Comparison of ENCODE assay signal across 8 cellular contexts in genomic region chr4:81919238-81919637, GRCh38.
DNase-seq lines count a peak whose midpoint lies in the region; ATAC-seq and TF ChIP-seq lines count a peak whose summit lies in the region.

No MANE protein-coding gene starts in this region.

- H3K4ac ChIP-seq in mesenchymal stem cell (ENCODE audit: low read depth in 1 of 2, low read length in 2 of 2), result no peak overlapping the region

- in situ Hi-C loops in GM13976 (cut with MboI; ENCODE audit: low sequenced_read_pairs, unreplicated experiment), result no loop called here

- H3K4me1 Mint-ChIP-seq in activated CD4-positive, alpha-beta T cell treated with anti-CD3 and anti-CD28 coated beads, Interleukin-2, amount 10 ng/mL, durations not matched to agents 24 days and 14 days, result peaks cover 3% of the 10 kb centered on the region

- H3K9ac ChIP-seq in mesenchymal stem cell (ENCODE audit: low read length), result no peak overlapping the region

- no peak overlapping the region for H3K27ac ChIP-seq in 22Rv1
- no peak overlapping the region for H3K27ac ChIP-seq in mesenchymal stem cell (ENCODE audit: low read length, poor library complexity, severe bottlenecking)

- H2AFZ ChIP-seq in mesenchymal stem cell (ENCODE audit: low read depth, low read length), result no peak overlapping the region

- no peak overlapping the region for H2BK5ac ChIP-seq in mesenchymal stem cell (ENCODE audit: low read depth, low read length, poor library complexity, severe bottlenecking)

- no peak overlapping the region for H3K27ac Mint-ChIP-seq in activated CD4-positive, alpha-beta T cell treated with anti-CD3 and anti-CD28 coated beads, Interleukin-2, amount 10 ng/mL, durations not matched to agents 24 days and 14 days

- peaks cover 11% of the 10 kb centered on the region in 2 experiments for H3K27me3 ChIP-seq in mesenchymal stem cell (ENCODE audit: control insufficient read depth in 1 of 2, insufficient read depth in 1 of 2, low read length in 2 of 2)

- WGBS in mesenchymal stem cell, result 43% methylated on average over 4 of the region's 4 CpGs

- H3K23ac ChIP-seq in mesenchymal stem cell (ENCODE audit: low read length in 2 of 2), result no peak overlapping the region

- no peaks in the 10 kb centered on the region for H3K9me3 ChIP-seq in mesenchymal stem cell (ENCODE audit: control insufficient read depth, low read length)

- H3K79me1 ChIP-seq in mesenchymal stem cell (replicated peaks; ENCODE audit: low read length, poor library complexity, severe bottlenecking), result no peaks in the 10 kb centered on the region

- no peak overlapping the region for H3K4me2 ChIP-seq in mesenchymal stem cell (ENCODE audit: low read length, poor library complexity, severe bottlenecking)

- H3K14ac ChIP-seq in mesenchymal stem cell (ENCODE audit: low read length in 2 of 2), result no peak overlapping the region

- no peak overlapping the region for H2BK12ac ChIP-seq in mesenchymal stem cell (ENCODE audit: low read length in 2 of 2)

- no peaks in the 10 kb centered on the region for H3K36me3 Mint-ChIP-seq in activated CD4-positive, alpha-beta T cell treated with anti-CD3 and anti-CD28 coated beads, Interleukin-2, amount 10 ng/mL, durations not matched to agents 24 days and 14 days (ENCODE audit: low read depth)

- no peak overlapping the region for H3K18ac ChIP-seq in mesenchymal stem cell (ENCODE audit: low read depth in 1 of 2, low read length in 2 of 2)

- H3K27me3 Mint-ChIP-seq in activated CD4-positive, alpha-beta T cell treated with anti-CD3 and anti-CD28 coated beads, Interleukin-2, amount 10 ng/mL, durations not matched to agents 24 days and 14 days, result peaks cover 4% of the 10 kb centered on the region

- no peak overlapping the region for H4K91ac ChIP-seq in mesenchymal stem cell (ENCODE audit: low read length)

- H3K4me3 ChIP-seq in mesenchymal stem cell (ENCODE audit: insufficient read depth in 1 of 2, low read depth in 1 of 2, low read length in 2 of 2), result no peak overlapping the region

- H3K9me3 Mint-ChIP-seq in activated CD4-positive, alpha-beta T cell treated with anti-CD3 and anti-CD28 coated beads, Interleukin-2, amount 10 ng/mL, durations not matched to agents 24 days and 14 days, result no peaks in the 10 kb centered on the region

- H3K4me1 ChIP-seq in mesenchymal stem cell (ENCODE audit: control insufficient read depth, insufficient read depth, low read depth, low read length), result no peaks in the 10 kb centered on the region

- H4K8ac ChIP-seq in mesenchymal stem cell (ENCODE audit: low read length), result no peak overlapping the region

- ATAC-seq in HG02852 (IDR thresholded peaks at IDR 0.05; ENCODE audit: unreplicated experiment) (peak; percentile 70), left colon (peak; percentile 65)

- DNase-seq in GM13976 (ENCODE audit: low spot score) (peak; percentile 9), RKO (ENCODE audit: low spot score) (peak; percentile 57), left colon (no peak), NCI-H2081 treated with DMSO at 0.1 percent for 48 hours (lab: John Stamatoyannopoulos, UW) (no peak), mesenchymal stem cell (no peak)
- DNase-seq in activated CD4-positive, alpha-beta T cell treated with anti-CD3 and anti-CD28 coated beads, Interleukin-2, amount 10 ng/mL, durations not matched to agents 24 days and 14 days, result no peak

- intact Hi-C loops in left colon (cut with DNase I, micrococcal nuclease), result no loop called here
- intact Hi-C loops in activated CD4-positive, alpha-beta T cell treated with anti-CD3 and anti-CD28 coated beads, Interleukin-2, amount 10 ng/mL, durations not matched to agents 24 days and 14 days (cut with micrococcal nuclease), result no loop called here

- no peak overlapping the region for H2BK15ac ChIP-seq in mesenchymal stem cell (ENCODE audit: low read depth, poor library complexity, severe bottlenecking)

- TF ChIP-seq CTCF in 22Rv1 (IDR thresholded peaks at IDR 0.05), result peak; percentile 37
- TF ChIP-seq CTCF in GM13976 (IDR thresholded peaks at IDR 0.05; ENCODE audit: borderline replicate concordance, control extremely low read depth, extremely low read depth, insufficient read depth, missing control alignments), result no peak

- H3K4me3 Mint-ChIP-seq in activated CD4-positive, alpha-beta T cell treated with anti-CD3 and anti-CD28 coated beads, Interleukin-2, amount 10 ng/mL, durations not matched to agents 24 days and 14 days, result no peak overlapping the region

- no peak overlapping the region for H2BK120ac ChIP-seq in mesenchymal stem cell (ENCODE audit: low read depth, low read length)

- H2AK5ac ChIP-seq in mesenchymal stem cell (ENCODE audit: low read length, severe bottlenecking), result no peak overlapping the region

- no peaks in the 10 kb centered on the region for H3K36me3 ChIP-seq in mesenchymal stem cell (ENCODE audit: control insufficient read depth in 1 of 2, insufficient read depth in 2 of 2, low read depth in 1 of 2, low read length in 2 of 2)

Comparison
In these comparisons a context has a peak if more than half of its experiments do, and no peak if none do; other contexts are left out.
1. DNase-seq: peak in GM13976 (single experiment) and RKO (single experiment); none in left colon (0 of 2), activated CD4-positive, alpha-beta T cell treated with anti-CD3 and anti-CD28 coated beads, Interleukin-2, amount 10 ng/mL, durations not matched to agents 24 days and 14 days (single experiment), NCI-H2081 treated with DMSO at 0.1 percent for 48 hours (single experiment) and mesenchymal stem cell (single experiment).